Comparison of ENCODE assay signal across 1 cellular context in genomic region chrX:41333994-41334865, GRCh38.
TF ChIP-seq lines count a peak whose summit lies in the region.

DDX3X (plus strand) TSS chrX:41334162; CDS start chrX:41334253, 91 bp downstream.

TF ChIP-seq in GM12878, 131 proteins besides CTCF, POLR2A, EP300 and RAD21 (continued from another document and continues in another):
- TF ChIP-seq NFXL1 (IDR thresholded peaks at IDR 0.05; ENCODE audit: borderline replicate concordance): no peak
- TF ChIP-seq NKRF (conservative IDR thresholded peaks at IDR 0.05): peak; percentile 91
- TF ChIP-seq ZNF622 (IDR thresholded peaks at IDR 0.05): no peak
- no peak; the same call in 1 of the 2 replicates for TF ChIP-seq ELK1 (IDR thresholded peaks at IDR 0.05; ENCODE audit: low read depth, low read length)
- no peak for TF ChIP-seq ZZZ3 (IDR thresholded peaks at IDR 0.05; ENCODE audit: control insufficient read depth, insufficient read length, low read depth)
- no peak; the same call in 1 of the 2 replicates for TF ChIP-seq STAT1 (conservative IDR thresholded peaks at IDR 0.05)
- no peak for TF ChIP-seq ATF2 (IDR thresholded peaks at IDR 0.05; ENCODE audit: low read length)
- no peak for TF ChIP-seq TBL1XR1 (IDR thresholded peaks at IDR 0.05; ENCODE audit: low read depth, low read length)
- peak; percentile 75; the same call in 1 of the 2 replicates for TF ChIP-seq CREM (IDR thresholded peaks at IDR 0.05; ENCODE audit: low read depth)
- TF ChIP-seq POLR2AphosphoS5 (IDR thresholded peaks at IDR 0.05; ENCODE audit: low read length): peak; percentile 100
- TF ChIP-seq GATAD2B (conservative IDR thresholded peaks at IDR 0.05; ENCODE audit: low read depth): peak; percentile 59
- TF ChIP-seq NR2C2 (IDR thresholded peaks at IDR 0.05; ENCODE audit: borderline replicate concordance, control insufficient read depth, insufficient read length, low read depth): no peak
- TF ChIP-seq CHD1 (IDR thresholded peaks at IDR 0.05; ENCODE audit: low read depth, low read length): peak; percentile 92
- TF ChIP-seq CHD2 (IDR thresholded peaks at IDR 0.05; ENCODE audit: borderline replicate concordance, low read depth, low read length): 0 out of 2 replicates have a peak, but pooled peaks have one; percentile 4
- TF ChIP-seq PAX5 (IDR thresholded peaks at IDR 0.05; ENCODE audit: borderline replicate concordance, low read depth, low read length): peak; percentile 74; the same call in 1 of the 2 replicates
- TF ChIP-seq BCL3 (IDR thresholded peaks at IDR 0.05; ENCODE audit: borderline replicate concordance, insufficient read depth, low read depth, low read length, poor library complexity, severe bottlenecking): peak; percentile 35
- no peak for TF ChIP-seq KAT2A (conservative IDR thresholded peaks at IDR 0.05; ENCODE audit: control insufficient read depth, low read depth, low read length)
- peak; percentile 92 for TF ChIP-seq YY1 (IDR thresholded peaks at IDR 0.05; ENCODE audit: low read depth, low read length)
- no peak for TF ChIP-seq ZBTB33 (IDR thresholded peaks at IDR 0.05)
- TF ChIP-seq NRF1 (conservative IDR thresholded peaks at IDR 0.05; ENCODE audit: low read depth, low read length): peak; percentile 69
- TF ChIP-seq, protein P1, sequence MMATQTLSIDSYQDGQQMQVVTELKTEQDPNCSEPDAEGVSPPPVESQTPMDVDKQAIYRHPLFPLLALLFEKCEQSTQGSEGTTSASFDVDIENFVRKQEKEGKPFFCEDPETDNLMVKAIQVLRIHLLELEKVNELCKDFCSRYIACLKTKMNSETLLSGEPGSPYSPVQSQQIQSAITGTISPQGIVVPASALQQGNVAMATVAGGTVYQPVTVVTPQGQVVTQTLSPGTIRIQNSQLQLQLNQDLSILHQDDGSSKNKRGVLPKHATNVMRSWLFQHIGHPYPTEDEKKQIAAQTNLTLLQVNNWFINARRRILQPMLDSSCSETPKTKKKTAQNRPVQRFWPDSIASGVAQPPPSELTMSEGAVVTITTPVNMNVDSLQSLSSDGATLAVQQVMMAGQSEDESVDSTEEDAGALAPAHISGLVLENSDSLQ (IDR thresholded peaks at IDR 0.05): 0 out of 2 replicates have a peak, but pooled peaks have one; percentile 27
- TF ChIP-seq EZH2 (IDR thresholded peaks at IDR 0.05; ENCODE audit: borderline replicate concordance, control insufficient read depth, low read depth, low read length): no peak
- TF ChIP-seq, protein P2, sequence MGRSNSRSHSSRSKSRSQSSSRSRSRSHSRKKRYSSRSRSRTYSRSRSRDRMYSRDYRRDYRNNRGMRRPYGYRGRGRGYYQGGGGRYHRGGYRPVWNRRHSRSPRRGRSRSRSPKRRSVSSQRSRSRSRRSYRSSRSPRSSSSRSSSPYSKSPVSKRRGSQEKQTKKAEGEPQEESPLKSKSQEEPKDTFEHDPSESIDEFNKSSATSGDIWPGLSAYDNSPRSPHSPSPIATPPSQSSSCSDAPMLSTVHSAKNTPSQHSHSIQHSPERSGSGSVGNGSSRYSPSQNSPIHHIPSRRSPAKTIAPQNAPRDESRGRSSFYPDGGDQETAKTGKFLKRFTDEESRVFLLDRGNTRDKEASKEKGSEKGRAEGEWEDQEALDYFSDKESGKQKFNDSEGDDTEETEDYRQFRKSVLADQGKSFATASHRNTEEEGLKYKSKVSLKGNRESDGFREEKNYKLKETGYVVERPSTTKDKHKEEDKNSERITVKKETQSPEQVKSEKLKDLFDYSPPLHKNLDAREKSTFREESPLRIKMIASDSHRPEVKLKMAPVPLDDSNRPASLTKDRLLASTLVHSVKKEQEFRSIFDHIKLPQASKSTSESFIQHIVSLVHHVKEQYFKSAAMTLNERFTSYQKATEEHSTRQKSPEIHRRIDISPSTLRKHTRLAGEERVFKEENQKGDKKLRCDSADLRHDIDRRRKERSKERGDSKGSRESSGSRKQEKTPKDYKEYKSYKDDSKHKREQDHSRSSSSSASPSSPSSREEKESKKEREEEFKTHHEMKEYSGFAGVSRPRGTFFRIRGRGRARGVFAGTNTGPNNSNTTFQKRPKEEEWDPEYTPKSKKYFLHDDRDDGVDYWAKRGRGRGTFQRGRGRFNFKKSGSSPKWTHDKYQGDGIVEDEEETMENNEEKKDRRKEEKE (IDR thresholded peaks at IDR 0.05): 0 out of 2 replicates have a peak, but pooled peaks have one; percentile 33
- TF ChIP-seq E2F4 (IDR thresholded peaks at IDR 0.05; ENCODE audit: low read depth, low read length): no peak
- TF ChIP-seq RELA (IDR thresholded peaks at IDR 0.05; ENCODE audit: borderline replicate concordance, partially characterized antibody): peak; percentile 56
- TF ChIP-seq MEF2A (IDR thresholded peaks at IDR 0.05; ENCODE audit: insufficient read depth, low read depth, low read length): 0 out of 2 replicates have a peak, but pooled peaks have one; percentile 28
- no peak for TF ChIP-seq YBX1 (IDR thresholded peaks at IDR 0.05)
- TF ChIP-seq HDGF (IDR thresholded peaks at IDR 0.05): 0 out of 2 replicates have a peak, but pooled peaks have one; percentile 14
- TF ChIP-seq NBN (IDR thresholded peaks at IDR 0.05): peak; percentile 37
- no peak for TF ChIP-seq CHD4 (IDR thresholded peaks at IDR 0.05)
- no peak for TF ChIP-seq HDAC2 (IDR thresholded peaks at IDR 0.05)
- TF ChIP-seq IRF3 (IDR thresholded peaks at IDR 0.05): no peak
- no peak for TF ChIP-seq SRF (IDR thresholded peaks at IDR 0.05; ENCODE audit: low read depth in 2 of 2, low read length in 2 of 2)
- peak; percentile 34; the same call in 1 of the 2 replicates for TF ChIP-seq RELB (IDR thresholded peaks at IDR 0.05; ENCODE audit: low read depth)
- TF ChIP-seq CBX5 (IDR thresholded peaks at IDR 0.05; ENCODE audit: low read depth): no peak
- peak; percentile 95 for TF ChIP-seq ZNF687 (IDR thresholded peaks at IDR 0.05)
- no peak for TF ChIP-seq NR2C1 (IDR thresholded peaks at IDR 0.05)
